Comparison of ENCODE assay signal across 1 cellular context in the genomic region with DNA sequence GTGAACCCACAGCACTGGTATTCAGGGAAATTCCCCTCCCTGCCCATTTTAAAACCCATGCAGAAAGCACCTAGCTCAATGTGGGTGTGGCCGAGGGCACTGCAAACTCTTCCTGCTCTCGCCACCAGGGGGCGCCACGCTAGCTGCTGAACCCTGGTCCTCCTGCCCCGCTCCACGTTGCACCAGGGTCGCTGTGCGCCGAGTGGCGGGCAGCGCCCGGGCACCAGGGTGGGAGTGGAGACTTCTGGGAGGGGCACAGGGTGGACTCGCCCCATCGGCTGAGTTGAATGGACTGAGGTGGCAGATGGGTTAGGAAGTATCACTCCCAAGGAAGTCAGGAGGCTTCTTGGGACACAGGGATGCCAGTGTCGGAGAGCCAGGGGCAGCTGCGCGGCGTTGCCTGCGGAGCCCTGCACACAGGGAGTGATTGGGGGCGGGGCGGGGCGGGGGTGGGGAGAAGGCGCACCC.
TF ChIP-seq lines count a peak whose summit lies in the region.

No MANE protein-coding gene starts in this region.

TF ChIP-seq in HEK293, 187 proteins besides CTCF, POLR2A, EP300 and RAD21 (continued from another document and continues in another):
- TF ChIP-seq ZNF18 (tag by site-specific recombination; IDR thresholded peaks at IDR 0.05) = no peak
- no peak for TF ChIP-seq ZNF549 (tag by site-specific recombination; IDR thresholded peaks at IDR 0.05)
- TF ChIP-seq ZNF324 (tag by site-specific recombination; IDR thresholded peaks at IDR 0.05) = no peak
- no peak for TF ChIP-seq ZNF639 (tag by site-specific recombination; IDR thresholded peaks at IDR 0.05)
- TF ChIP-seq ZNF157 (tag by site-specific recombination; IDR thresholded peaks at IDR 0.05) = no peak
- TF ChIP-seq ZNF48 (tag by site-specific recombination; IDR thresholded peaks at IDR 0.05) = no peak
- TF ChIP-seq ZBTB17 (tag by site-specific recombination; IDR thresholded peaks at IDR 0.05) = peak; percentile 60; the same call in 1 of the 2 replicates
- TF ChIP-seq ZNF391 (tag by site-specific recombination; IDR thresholded peaks at IDR 0.05; ENCODE audit: borderline replicate concordance, low read depth) = no peak
- TF ChIP-seq ZBTB48 (tag by site-specific recombination; IDR thresholded peaks at IDR 0.05) = no peak
- no peak for TF ChIP-seq ZNF692 (tag by site-specific recombination; IDR thresholded peaks at IDR 0.05)
- TF ChIP-seq, protein P1, sequence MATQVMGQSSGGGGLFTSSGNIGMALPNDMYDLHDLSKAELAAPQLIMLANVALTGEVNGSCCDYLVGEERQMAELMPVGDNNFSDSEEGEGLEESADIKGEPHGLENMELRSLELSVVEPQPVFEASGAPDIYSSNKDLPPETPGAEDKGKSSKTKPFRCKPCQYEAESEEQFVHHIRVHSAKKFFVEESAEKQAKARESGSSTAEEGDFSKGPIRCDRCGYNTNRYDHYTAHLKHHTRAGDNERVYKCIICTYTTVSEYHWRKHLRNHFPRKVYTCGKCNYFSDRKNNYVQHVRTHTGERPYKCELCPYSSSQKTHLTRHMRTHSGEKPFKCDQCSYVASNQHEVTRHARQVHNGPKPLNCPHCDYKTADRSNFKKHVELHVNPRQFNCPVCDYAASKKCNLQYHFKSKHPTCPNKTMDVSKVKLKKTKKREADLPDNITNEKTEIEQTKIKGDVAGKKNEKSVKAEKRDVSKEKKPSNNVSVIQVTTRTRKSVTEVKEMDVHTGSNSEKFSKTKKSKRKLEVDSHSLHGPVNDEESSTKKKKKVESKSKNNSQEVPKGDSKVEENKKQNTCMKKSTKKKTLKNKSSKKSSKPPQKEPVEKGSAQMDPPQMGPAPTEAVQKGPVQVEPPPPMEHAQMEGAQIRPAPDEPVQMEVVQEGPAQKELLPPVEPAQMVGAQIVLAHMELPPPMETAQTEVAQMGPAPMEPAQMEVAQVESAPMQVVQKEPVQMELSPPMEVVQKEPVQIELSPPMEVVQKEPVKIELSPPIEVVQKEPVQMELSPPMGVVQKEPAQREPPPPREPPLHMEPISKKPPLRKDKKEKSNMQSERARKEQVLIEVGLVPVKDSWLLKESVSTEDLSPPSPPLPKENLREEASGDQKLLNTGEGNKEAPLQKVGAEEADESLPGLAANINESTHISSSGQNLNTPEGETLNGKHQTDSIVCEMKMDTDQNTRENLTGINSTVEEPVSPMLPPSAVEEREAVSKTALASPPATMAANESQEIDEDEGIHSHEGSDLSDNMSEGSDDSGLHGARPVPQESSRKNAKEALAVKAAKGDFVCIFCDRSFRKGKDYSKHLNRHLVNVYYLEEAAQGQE (tag by site-specific recombination; IDR thresholded peaks at IDR 0.05) = no peak
- TF ChIP-seq, protein P2, sequence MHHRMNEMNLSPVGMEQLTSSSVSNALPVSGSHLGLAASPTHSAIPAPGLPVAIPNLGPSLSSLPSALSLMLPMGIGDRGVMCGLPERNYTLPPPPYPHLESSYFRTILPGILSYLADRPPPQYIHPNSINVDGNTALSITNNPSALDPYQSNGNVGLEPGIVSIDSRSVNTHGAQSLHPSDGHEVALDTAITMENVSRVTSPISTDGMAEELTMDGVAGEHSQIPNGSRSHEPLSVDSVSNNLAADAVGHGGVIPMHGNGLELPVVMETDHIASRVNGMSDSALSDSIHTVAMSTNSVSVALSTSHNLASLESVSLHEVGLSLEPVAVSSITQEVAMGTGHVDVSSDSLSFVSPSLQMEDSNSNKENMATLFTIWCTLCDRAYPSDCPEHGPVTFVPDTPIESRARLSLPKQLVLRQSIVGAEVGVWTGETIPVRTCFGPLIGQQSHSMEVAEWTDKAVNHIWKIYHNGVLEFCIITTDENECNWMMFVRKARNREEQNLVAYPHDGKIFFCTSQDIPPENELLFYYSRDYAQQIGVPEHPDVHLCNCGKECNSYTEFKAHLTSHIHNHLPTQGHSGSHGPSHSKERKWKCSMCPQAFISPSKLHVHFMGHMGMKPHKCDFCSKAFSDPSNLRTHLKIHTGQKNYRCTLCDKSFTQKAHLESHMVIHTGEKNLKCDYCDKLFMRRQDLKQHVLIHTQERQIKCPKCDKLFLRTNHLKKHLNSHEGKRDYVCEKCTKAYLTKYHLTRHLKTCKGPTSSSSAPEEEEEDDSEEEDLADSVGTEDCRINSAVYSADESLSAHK (tag by site-specific recombination; IDR thresholded peaks at IDR 0.05) = no peak
- no peak for TF ChIP-seq TCF7L2 (IDR thresholded peaks at IDR 0.05; ENCODE audit: borderline replicate concordance, low read depth, low read length)
- no peak for TF ChIP-seq ZNF248 (tag by site-specific recombination; IDR thresholded peaks at IDR 0.05)
- no peak for TF ChIP-seq ZSCAN5A (tag by site-specific recombination; IDR thresholded peaks at IDR 0.05)
- no peak for TF ChIP-seq ZNF596 (tag by site-specific recombination; IDR thresholded peaks at IDR 0.05)
- TF ChIP-seq ZNF658 (tag by site-specific recombination; IDR thresholded peaks at IDR 0.05) = no peak
- no peak for TF ChIP-seq ZNF302 (tag by site-specific recombination; IDR thresholded peaks at IDR 0.05; ENCODE audit: low read depth)
- no peak for TF ChIP-seq ZNF626 (tag by site-specific recombination; IDR thresholded peaks at IDR 0.05)
- TF ChIP-seq ZNF2 (tag by site-specific recombination; IDR thresholded peaks at IDR 0.05) = peak; percentile 51; the same call in 1 of the 2 replicates
- peak; percentile 50 for TF ChIP-seq ZNF654 (tag by site-specific recombination; IDR thresholded peaks at IDR 0.05; ENCODE audit: low read depth)
- no peak for TF ChIP-seq REPIN1 (tag by site-specific recombination; IDR thresholded peaks at IDR 0.05; ENCODE audit: low read depth)
- TF ChIP-seq ZBTB20 (tag by site-specific recombination; IDR thresholded peaks at IDR 0.05) = 0 out of 2 replicates have a peak, but pooled peaks have one; percentile 31
- no peak for TF ChIP-seq ZNF791 (tag by site-specific recombination; IDR thresholded peaks at IDR 0.05)
- TF ChIP-seq ZFP3 (tag by site-specific recombination; IDR thresholded peaks at IDR 0.05; ENCODE audit: low read depth) = no peak
- TF ChIP-seq ZNF621 (tag by site-specific recombination; IDR thresholded peaks at IDR 0.05) = no peak
- TF ChIP-seq HOXC10 (CRISPR knock-in tag; IDR thresholded peaks at IDR 0.05) = no peak
- no peak for TF ChIP-seq SP7 (tag by site-specific recombination; IDR thresholded peaks at IDR 0.05)
- TF ChIP-seq ZNF585B (tag by site-specific recombination; IDR thresholded peaks at IDR 0.05) = no peak
- TF ChIP-seq KLF1 (tag by site-specific recombination; IDR thresholded peaks at IDR 0.05) = peak; percentile 65
- TF ChIP-seq IKZF3 (tag by site-specific recombination; IDR thresholded peaks at IDR 0.05) = no peak
- no peak for TF ChIP-seq ZSCAN23 (tag by site-specific recombination; IDR thresholded peaks at IDR 0.05)
- no peak for TF ChIP-seq ZNF175 (tag by site-specific recombination; IDR thresholded peaks at IDR 0.05)
- peak; percentile 35; the same call in 1 of the 2 replicates for TF ChIP-seq KLF10 (tag by site-specific recombination; IDR thresholded peaks at IDR 0.05)
- TF ChIP-seq ZNF292 (tag by site-specific recombination; IDR thresholded peaks at IDR 0.05; ENCODE audit: borderline replicate concordance, low read depth) = no peak
- no peak for TF ChIP-seq ZNF169 (tag by site-specific recombination; IDR thresholded peaks at IDR 0.05)
- no peak for TF ChIP-seq ZNF404 (tag by site-specific recombination; IDR thresholded peaks at IDR 0.05)
- no peak for TF ChIP-seq ZNF747 (tag by site-specific recombination; IDR thresholded peaks at IDR 0.05)
- TF ChIP-seq, protein P3, sequence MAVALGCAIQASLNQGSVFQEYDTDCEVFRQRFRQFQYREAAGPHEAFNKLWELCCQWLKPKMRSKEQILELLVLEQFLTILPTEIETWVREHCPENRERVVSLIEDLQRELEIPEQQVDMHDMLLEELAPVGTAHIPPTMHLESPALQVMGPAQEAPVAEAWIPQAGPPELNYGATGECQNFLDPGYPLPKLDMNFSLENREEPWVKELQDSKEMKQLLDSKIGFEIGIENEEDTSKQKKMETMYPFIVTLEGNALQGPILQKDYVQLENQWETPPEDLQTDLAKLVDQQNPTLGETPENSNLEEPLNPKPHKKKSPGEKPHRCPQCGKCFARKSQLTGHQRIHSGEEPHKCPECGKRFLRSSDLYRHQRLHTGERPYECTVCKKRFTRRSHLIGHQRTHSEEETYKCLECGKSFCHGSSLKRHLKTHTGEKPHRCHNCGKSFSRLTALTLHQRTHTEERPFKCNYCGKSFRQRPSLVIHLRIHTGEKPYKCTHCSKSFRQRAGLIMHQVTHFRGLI (tag by site-specific recombination; IDR thresholded peaks at IDR 0.05) = no peak
- no peak for TF ChIP-seq ZNF529 (tag by site-specific recombination; IDR thresholded peaks at IDR 0.05; ENCODE audit: insufficient replicate concordance)
- TF ChIP-seq, protein P4, sequence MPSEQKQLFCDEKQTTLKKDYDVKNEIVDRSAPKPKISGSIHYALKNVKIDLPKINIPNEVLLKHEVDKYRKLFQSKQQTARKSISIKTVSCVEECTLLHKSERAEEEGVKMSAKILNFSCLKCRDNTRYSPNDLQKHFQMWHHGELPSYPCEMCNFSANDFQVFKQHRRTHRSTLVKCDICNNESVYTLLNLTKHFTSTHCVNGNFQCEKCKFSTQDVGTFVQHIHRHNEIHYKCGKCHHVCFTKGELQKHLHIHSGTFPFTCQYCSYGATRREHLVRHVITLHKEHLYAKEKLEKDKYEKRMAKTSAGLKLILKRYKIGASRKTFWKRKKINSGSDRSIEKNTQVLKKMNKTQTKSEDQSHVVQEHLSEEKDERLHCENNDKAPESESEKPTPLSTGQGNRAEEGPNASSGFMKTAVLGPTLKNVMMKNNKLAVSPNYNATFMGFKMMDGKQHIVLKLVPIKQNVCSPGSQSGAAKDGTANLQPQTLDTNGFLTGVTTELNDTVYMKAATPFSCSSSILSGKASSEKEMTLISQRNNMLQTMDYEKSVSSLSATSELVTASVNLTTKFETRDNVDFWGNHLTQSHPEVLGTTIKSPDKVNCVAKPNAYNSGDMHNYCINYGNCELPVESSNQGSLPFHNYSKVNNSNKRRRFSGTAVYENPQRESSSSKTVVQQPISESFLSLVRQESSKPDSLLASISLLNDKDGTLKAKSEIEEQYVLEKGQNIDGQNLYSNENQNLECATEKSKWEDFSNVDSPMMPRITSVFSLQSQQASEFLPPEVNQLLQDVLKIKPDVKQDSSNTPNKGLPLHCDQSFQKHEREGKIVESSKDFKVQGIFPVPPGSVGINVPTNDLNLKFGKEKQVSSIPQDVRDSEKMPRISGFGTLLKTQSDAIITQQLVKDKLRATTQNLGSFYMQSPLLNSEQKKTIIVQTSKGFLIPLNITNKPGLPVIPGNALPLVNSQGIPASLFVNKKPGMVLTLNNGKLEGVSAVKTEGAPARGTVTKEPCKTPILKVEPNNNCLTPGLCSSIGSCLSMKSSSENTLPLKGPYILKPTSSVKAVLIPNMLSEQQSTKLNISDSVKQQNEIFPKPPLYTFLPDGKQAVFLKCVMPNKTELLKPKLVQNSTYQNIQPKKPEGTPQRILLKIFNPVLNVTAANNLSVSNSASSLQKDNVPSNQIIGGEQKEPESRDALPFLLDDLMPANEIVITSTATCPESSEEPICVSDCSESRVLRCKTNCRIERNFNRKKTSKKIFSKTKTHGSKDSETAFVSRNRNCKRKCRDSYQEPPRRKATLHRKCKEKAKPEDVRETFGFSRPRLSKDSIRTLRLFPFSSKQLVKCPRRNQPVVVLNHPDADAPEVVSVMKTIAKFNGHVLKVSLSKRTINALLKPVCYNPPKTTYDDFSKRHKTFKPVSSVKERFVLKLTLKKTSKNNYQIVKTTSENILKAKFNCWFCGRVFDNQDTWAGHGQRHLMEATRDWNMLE (tag by site-specific recombination; conservative IDR thresholded peaks at IDR 0.05; ENCODE audit: low read depth) = no peak
- no peak for TF ChIP-seq ZNF660 (tag by site-specific recombination; IDR thresholded peaks at IDR 0.05)
- TF ChIP-seq ZNF433 (tag by site-specific recombination; IDR thresholded peaks at IDR 0.05; ENCODE audit: low read depth) = no peak
